8 cellular contexts compared by ENCODE assay signal in genomic region chr12:95003921-95004272, GRCh38. TPM values are rescaled to one million over a fixed set of nuclear protein-coding genes. Genes with fewer than 3 reads are reported as not detected.
DNase-seq lines count a peak whose midpoint lies in the region; ATAC-seq and TF ChIP-seq lines count a peak whose summit lies in the region.

No MANE protein-coding gene starts in this region.

- H3K4me1 Mint-ChIP-seq in brain, result peaks cover 41% of the 10 kb centered on the region

- H3K23ac ChIP-seq in mesendoderm (ENCODE audit: low read length), result no peak overlapping the region

- H2BK120ac ChIP-seq in mesendoderm (ENCODE audit: low read depth, low read length), result no peak overlapping the region

- no peak overlapping the region for H3K9ac ChIP-seq in mesendoderm (ENCODE audit: low read length)

- TF ChIP-seq CTCF in AG10803 (conservative IDR thresholded peaks at IDR 0.05; ENCODE audit: low read length), result no peak
- TF ChIP-seq CTCF in brain (conservative IDR thresholded peaks at IDR 0.05), result no peak

- in situ Hi-C loops in KBM-7 (cut with MboI; ENCODE audit: low pct_unique_long_range_greater_than_20kb, low sequenced_read_pairs), result no loop called here

- H3K36me3 ChIP-seq in mesendoderm (ENCODE audit: control insufficient read depth, insufficient read depth, low read length), result no peaks in the 10 kb centered on the region

- peak; percentile 8 for ATAC-seq in HG02885 (IDR thresholded peaks at IDR 0.05; ENCODE audit: poor library complexity, unreplicated experiment)

- H3K27me3 ChIP-seq in mesendoderm (ENCODE audit: insufficient read depth, low read length, poor library complexity), result no peaks in the 10 kb centered on the region

- H3K4ac ChIP-seq in mesendoderm (ENCODE audit: low read depth, low read length), result no peak overlapping the region

- no peak overlapping the region for H2AK5ac ChIP-seq in mesendoderm (ENCODE audit: low read length)

- H3K4me2 ChIP-seq in mesendoderm (ENCODE audit: low read length), result no peak overlapping the region

- H3K56ac ChIP-seq in mesendoderm (ENCODE audit: low read length), result peak overlapping the region; percentile 56

- peaks cover 40% of the 10 kb centered on the region for H3K36me3 Mint-ChIP-seq in brain

- no peak for DNase-seq in AG10803 (ENCODE audit: low read depth)
- no peak for DNase-seq in mesendoderm
- DNase-seq in KBM-7, result no peak
- DNase-seq in NCI-H1105 (lab: John Stamatoyannopoulos, UW), result no peak
- no peak for DNase-seq in iPS-NIHi11 (ENCODE audit: low spot score)
- no peak for DNase-seq in AML-193 (lab: John Stamatoyannopoulos, UW)

- peak overlapping the region; percentile 91 for H3K18ac ChIP-seq in mesendoderm (ENCODE audit: low read length)

- H3K27ac Mint-ChIP-seq in brain, result peak overlapping the region; percentile 93 to 98 (median 95)

- peaks cover 10% of the 10 kb centered on the region for H3K27me3 Mint-ChIP-seq in brain

- peaks cover 2% of the 10 kb centered on the region for H3K79me1 ChIP-seq in mesendoderm (ENCODE audit: low read length)

- H3K4me1 ChIP-seq in mesendoderm (ENCODE audit: control insufficient read depth, low read depth, low read length), result no peaks in the 10 kb centered on the region

- H3K9me3 Mint-ChIP-seq in brain, result peaks cover 4 to 42% (median 30%) of the 10 kb centered on the region in 5 experiments

- peak overlapping the region; percentile 87 for H4K5ac ChIP-seq in mesendoderm (ENCODE audit: low read length)

- no peak overlapping the region for H3K27ac ChIP-seq in mesendoderm (ENCODE audit: low read depth, low read length)

- peak overlapping the region; percentile 95 to 97 (median 96) for H3K4me3 Mint-ChIP-seq in brain

- peak overlapping the region; percentile 96 for H4K8ac ChIP-seq in mesendoderm (ENCODE audit: low read depth, low read length)

- no CpG with 5 or more reads among the region's 15 CpGs for WGBS in mesendoderm (ENCODE audit: extremely low coverage, insufficient coverage, low lambda C conversion rate)

- peak overlapping the region; percentile 96 for H3K4me3 ChIP-seq in AG10803 (ENCODE audit: low read length)
- no peak overlapping the region for H3K4me3 ChIP-seq in mesendoderm (ENCODE audit: low read length)

- H2BK5ac ChIP-seq in mesendoderm (ENCODE audit: low read length), result no peak overlapping the region

- no peak overlapping the region for H2BK15ac ChIP-seq in mesendoderm (replicated peaks; ENCODE audit: low read depth)

- H3K79me2 ChIP-seq in mesendoderm (ENCODE audit: control insufficient read depth, insufficient read depth, low read length), result no peaks in the 10 kb centered on the region

RNA-seq across cellular contexts. Expression of gene NDUFA12, which starts 0.4 kb away (rescaled TPM):
- 154 TPM for polyA plus RNA-seq in brain (ENCODE audit: insufficient read depth, low read depth, low replicate concordance)
- 188 TPM for polyA plus RNA-seq in mesendoderm (2013, experiment 1 of 2)
- 180 TPM for polyA plus RNA-seq in mesendoderm (2013, experiment 2 of 2)
